In genomic region chrX:72078411-72078810, GRCh38 we compare ENCODE assay signal across 20 cellular contexts. TPM values are rescaled to one million over a fixed set of nuclear protein-coding genes. Genes with fewer than 3 reads are reported as not detected.
DNase-seq lines count a peak whose midpoint lies in the region; ATAC-seq, FAIRE-seq and TF ChIP-seq lines count a peak whose summit lies in the region.
"Had no signal": no experiment of that assay in that cellular context is flagged by ENCODE, and none has a peak within 500 bp of the region (broad histone marks: within the 10 kb centered on the region; RNA-seq: fewer than 3 reads in every experiment).

No MANE protein-coding gene starts in this region.

- peak overlapping the region; percentile 81 for H3K27ac ChIP-seq in left ventricle myocardium inferior (replicated peaks)
- peak overlapping the region; percentile 87 for H3K27ac ChIP-seq in endothelial cell of umbilical vein (ENCODE audit: insufficient read depth, low read depth, low read length)
- H3K27ac ChIP-seq in brain microvascular endothelial cell, result no peak overlapping the region

- H3K9me2 ChIP-seq in Loucy (replicated peaks; ENCODE audit: low read depth, low read length), result no peaks in the 10 kb centered on the region

- H3K4me3 ChIP-seq in left ventricle myocardium inferior (no peak overlapping the region), Loucy (ENCODE audit: low read length, poor library complexity, severe bottlenecking) (peak overlapping the region; percentile 79), endothelial cell of umbilical vein (replicated peaks in 1 of 3; ENCODE audit: insufficient read depth in 1 of 3, low read depth in 1 of 3, low read length in 3 of 3) (no peak overlapping the region), brain microvascular endothelial cell (ENCODE audit: low read depth, low read length) (no peak overlapping the region)
- H3K4me3 ChIP-seq: GM12878 had no signal

- H3F3A ChIP-seq in Loucy (ENCODE audit: low read depth), result no peaks in the 10 kb centered on the region

- CTCF ChIA-PET in endothelial cell of umbilical vein (lab: Charles Lee), result interaction anchor here (0.8 to 2.2 kb wide), 5 partner anchors 16 to 56 kb away, joined by 3 to 11 read pairs (median 4); no protein-coding TSS in a partner anchor

- no peaks in the 10 kb centered on the region for H4K20me1 ChIP-seq in Loucy (ENCODE audit: insufficient read depth, low read length, poor library complexity, severe bottlenecking)
- no peaks in the 10 kb centered on the region for H4K20me1 ChIP-seq in endothelial cell of umbilical vein (replicated peaks; ENCODE audit: control insufficient read depth, extremely low read depth, insufficient read depth, low read length)

- in situ Hi-C loops in brain microvascular endothelial cell (cut with HindIII; ENCODE audit: low pct_ligation_motif_present, low sequenced_read_pairs), result no loop called here

- POLR2A ChIA-PET in endothelial cell of umbilical vein (lab: Charles Lee), result interaction anchor here (0.6 to 1.1 kb wide), 4 partner anchors 13 to 60 kb away, joined by 3 to 4 read pairs (median 3); no protein-coding TSS in a partner anchor

- H3K4me1 ChIP-seq in left ventricle myocardium inferior (peaks cover 24% of the 10 kb centered on the region), Loucy (ENCODE audit: insufficient read depth, low read length, poor library complexity, severe bottlenecking) (peaks cover 71% of the 10 kb centered on the region), endothelial cell of umbilical vein (ENCODE audit: control insufficient read depth, extremely low read depth, insufficient read depth, low read length) (peaks cover 39% of the 10 kb centered on the region)

- FAIRE-seq in endothelial cell of umbilical vein (lab: Jason Lieb, UNC), result peak; percentile 79
- FAIRE-seq: A204.1, GM12878 had no signal

- BruUV-seq in endothelial cell of umbilical vein (replicated peaks; lab: Mats Ljungman, UMichigan), result no TSS peak

- dilution Hi-C loops in endothelial cell of umbilical vein (cut with MboI; ENCODE audit: extremely low pct_ligation_motif_present, low sequenced_read_pairs), result no loop called here

- intact Hi-C loops in left ventricle myocardium inferior (cut with micrococcal nuclease) (no loop called here), left cardiac atrium (cut with DNase I) (no loop called here), endothelial cell of umbilical vein (cut with micrococcal nuclease) (loop anchor here (2.0 kb wide), 1 partner anchor 18 kb away; no protein-coding TSS in a partner anchor)

- H3K9me3 ChIP-seq in left ventricle myocardium inferior (replicated peaks) (no peaks in the 10 kb centered on the region), Loucy (ENCODE audit: insufficient read depth, low read depth, low read length) (no peaks in the 10 kb centered on the region), endothelial cell of umbilical vein (replicated peaks; ENCODE audit: control insufficient read depth, insufficient read depth, low read length) (no peaks in the 10 kb centered on the region)
- H3K9me3 ChIP-seq: BE2C had no signal

- H3K27me3 ChIP-seq in left ventricle myocardium inferior (ENCODE audit: low read depth) (no peaks in the 10 kb centered on the region), Loucy (ENCODE audit: insufficient read depth, low read length, poor library complexity, severe bottlenecking) (no peaks in the 10 kb centered on the region), endothelial cell of umbilical vein (ENCODE audit: control insufficient read depth in 2 of 2, insufficient read depth in 2 of 2, low read length in 2 of 2) (no peaks in the 10 kb centered on the region), brain microvascular endothelial cell (replicated peaks) (peaks cover 3% of the 10 kb centered on the region)
- H3K27me3 ChIP-seq: BE2C had no signal

- no peaks in the 10 kb centered on the region for H3K36me3 ChIP-seq in left ventricle myocardium inferior
- no peaks in the 10 kb centered on the region for H3K36me3 ChIP-seq in Loucy (ENCODE audit: insufficient read depth, low read length)
- H3K36me3 ChIP-seq in endothelial cell of umbilical vein (ENCODE audit: control insufficient read depth in 2 of 2, extremely low read depth in 1 of 2, insufficient read depth in 2 of 2, low read length in 2 of 2), result no peaks in the 10 kb centered on the region
- no peaks in the 10 kb centered on the region for H3K36me3 ChIP-seq in brain microvascular endothelial cell (replicated peaks)

- no peak for DNase-seq in left ventricle myocardium inferior
- DNase-seq in left cardiac atrium, result no peak
- peak; percentile 70 for DNase-seq in endothelial cell of umbilical vein (ENCODE audit: low read depth, low spot score)
- no peak for DNase-seq in NOMO-1 treated with dmso at 0.1 percent for 144 hours (lab: John Stamatoyannopoulos, UW; ENCODE audit: unreplicated experiment)
- DNase-seq in HK-2 (ENCODE audit: unreplicated experiment), result no peak
- DNase-seq in brain microvascular endothelial cell, result no peak
- DNase-seq: BE2C; Calu3; CD4-positive, alpha-beta T cell; H9; NCI-H1417; NCI-H187; NCI-H2107; NCI-H510A; NCI-H748 treated with DMSO at 0.1 percent for 48 hours; OCI-M1 had no signal

- ATAC-seq in left cardiac atrium, result no peak
- ATAC-seq: GM12878 had no signal

- H3K4me2 ChIP-seq in Loucy (ENCODE audit: low read depth, low read length, poor library complexity, severe bottlenecking) (peak overlapping the region; percentile 92), endothelial cell of umbilical vein (ENCODE audit: insufficient read depth, low read length) (peak overlapping the region; percentile 32)

- TF ChIP-seq POLR2A in endothelial cell of umbilical vein (IDR thresholded peaks at IDR 0.05; ENCODE audit: low read depth, low read length), result no peak

- H3K79me2 ChIP-seq in Loucy (ENCODE audit: insufficient read depth, low read length) (peaks cover 49% of the 10 kb centered on the region), endothelial cell of umbilical vein (ENCODE audit: control insufficient read depth, insufficient read depth, low read length) (peaks cover 37% of the 10 kb centered on the region)

- no peak overlapping the region for H2AFZ ChIP-seq in Loucy (ENCODE audit: low read length)
- H2AFZ ChIP-seq in endothelial cell of umbilical vein (ENCODE audit: low read depth, low read length), result peak overlapping the region; percentile 5

- no peaks in the 10 kb centered on the region for H3K9me1 ChIP-seq in endothelial cell of umbilical vein (replicated peaks; ENCODE audit: control insufficient read depth, extremely low read depth, insufficient read depth, low read length)

- H3K9ac ChIP-seq in Loucy (ENCODE audit: low read depth, low read length, poor library complexity, severe bottlenecking) (peak overlapping the region; percentile 94), endothelial cell of umbilical vein (replicated peaks; ENCODE audit: extremely low read depth, insufficient read depth, low read length) (no peak overlapping the region)

- TF ChIP-seq CTCF in left ventricle myocardium inferior (IDR thresholded peaks at IDR 0.05; ENCODE audit: borderline replicate concordance) (no peak), Loucy (conservative IDR thresholded peaks at IDR 0.05; ENCODE audit: low read length) (no peak), endothelial cell of umbilical vein (IDR thresholded peaks at IDR 0.05; ENCODE audit: extremely low read depth in 1 of 2, insufficient read depth in 1 of 2, low read depth in 1 of 2, low read length in 2 of 2) (no peak), brain microvascular endothelial cell (IDR thresholded peaks at IDR 0.05; ENCODE audit: low read depth, low read length, missing control alignments) (no peak)

TF ChIP-seq in endothelial cell of umbilical vein, 7 proteins besides CTCF, POLR2A, EP300 and RAD21:
- no peak for TF ChIP-seq POLR2AphosphoS5 (IDR thresholded peaks at IDR 0.05; ENCODE audit: insufficient read depth, low read depth, low read length)
- no peak for TF ChIP-seq EZH2 (IDR thresholded peaks at IDR 0.05; ENCODE audit: borderline replicate concordance, low read depth, low read length, severe bottlenecking)
- no peak for TF ChIP-seq GATA2 (IDR thresholded peaks at IDR 0.05; ENCODE audit: insufficient read depth, insufficient read length, low read depth, low read length)
- no peak for TF ChIP-seq FOS (IDR thresholded peaks at IDR 0.05; ENCODE audit: borderline replicate concordance, insufficient read depth, low read length)
- no peak for TF ChIP-seq JUN (IDR thresholded peaks at IDR 0.05; ENCODE audit: borderline replicate concordance, insufficient read depth, insufficient read length, low read depth)
- TF ChIP-seq MYC (IDR thresholded peaks at IDR 0.05; ENCODE audit: low read depth, low read length), result no peak
- TF ChIP-seq MAX (IDR thresholded peaks at IDR 0.05; ENCODE audit: insufficient read depth, insufficient read length), result no peak

RNA-seq across cellular contexts. Expression of gene RTL5, which starts 53.3 kb away (rescaled TPM):
- total RNA-seq in left ventricle myocardium inferior (2.6 TPM), left cardiac atrium (1 to 10 TPM; 2.7 to 3.9 TPM), endothelial cell of umbilical vein (1.7 and 2.1 TPM in 2 replicates)
- polyA plus RNA-seq in endothelial cell of umbilical vein, result 0.99 and 1.0 TPM in 2 replicates
- 1.1 and 1.4 TPM in 2 replicates for polyA plus RNA-seq in endothelial cell of umbilical vein (2011; cell fraction: cytosol; rRNA removed)
- 2.8 and 3.1 TPM in 2 replicates for polyA plus RNA-seq in endothelial cell of umbilical vein (2011; cell fraction: nucleus; rRNA removed)
- 1.9 and 2.1 TPM in 2 replicates for polyA plus RNA-seq in endothelial cell of umbilical vein (2012)
- polyA minus RNA-seq in endothelial cell of umbilical vein, result 1.2 and 1.6 TPM in 2 replicates
- not detected for polyA minus RNA-seq in endothelial cell of umbilical vein (2011; cell fraction: cytosol; rRNA and poly(A)+ RNA removed)
- polyA minus RNA-seq in endothelial cell of umbilical vein (2011; cell fraction: nucleus; rRNA and poly(A)+ RNA removed), result 0.87 and 0.91 TPM in 2 replicates
- polyA plus RNA-seq: IgD-negative memory B cell had no signal
